ENCODE assay signal across 11 cellular contexts in the genomic region with DNA sequence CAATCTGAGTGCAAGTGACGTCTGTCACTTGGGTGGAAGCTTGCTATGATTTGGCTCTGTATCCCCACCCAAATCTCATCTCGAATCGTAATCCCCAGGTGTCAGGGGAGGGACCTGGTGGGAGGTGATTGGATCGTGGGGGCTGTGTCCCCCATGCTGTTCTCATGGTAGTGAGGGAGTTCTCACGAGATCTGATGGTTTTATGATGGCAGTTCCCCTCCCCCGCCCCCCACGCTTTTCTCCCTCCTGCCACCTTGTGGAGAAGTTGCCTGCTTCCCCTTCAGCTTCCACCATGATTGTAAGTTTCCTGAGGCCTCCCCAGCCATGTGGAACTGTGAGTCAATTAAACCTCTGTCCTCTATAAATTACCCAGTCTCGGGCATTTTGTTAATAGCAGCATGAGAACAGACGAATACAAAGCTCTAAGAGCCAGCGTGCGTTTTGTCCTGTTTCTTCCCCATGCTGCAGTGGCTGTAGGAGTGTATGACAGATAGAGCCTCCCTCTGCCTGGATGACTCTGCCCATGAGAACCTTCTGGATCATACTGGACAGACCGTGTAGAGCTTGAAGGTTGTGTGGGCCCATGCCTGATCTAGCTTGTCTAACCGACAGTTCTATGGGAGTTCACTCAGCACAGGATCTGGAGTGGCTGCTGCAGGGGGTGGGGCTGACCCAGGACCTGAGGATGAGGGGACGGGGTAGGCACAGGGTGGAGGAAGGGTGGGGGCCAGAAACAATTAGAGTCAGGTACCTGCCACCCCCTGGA.
DNase-seq lines count a peak whose midpoint lies in the region; ATAC-seq and TF ChIP-seq lines count a peak whose summit lies in the region.
"Had no signal": no experiment of that assay in that cellular context is flagged by ENCODE, and none has a peak within 500 bp of the region (broad histone marks: within the 10 kb centered on the region; RNA-seq: fewer than 3 reads in every experiment).

No MANE protein-coding gene starts in this region.

- in situ Hi-C loops in mammary epithelial cell (cut with MboI; ENCODE audit: low sequenced_read_pairs in 2 of 2): no loop called here

- H3K27ac Mint-ChIP-seq in MCF 10A (ENCODE audit: low read depth, unreplicated experiment): peak overlapping the region; percentile 5

- ATAC-seq in foreskin keratinocyte (no peak), Right ventricle myocardium inferior (no peak), HG03045 (IDR thresholded peaks at IDR 0.05; ENCODE audit: unreplicated experiment) (no peak)

- no peak overlapping the region for H3K4me3 ChIP-seq in mammary epithelial cell (replicated peaks in 1 of 3; ENCODE audit: insufficient read depth in 1 of 3, low read depth in 2 of 3, low read length in 3 of 3)
- no peak overlapping the region for H3K4me3 ChIP-seq in PC-9
- no peak overlapping the region for H3K4me3 ChIP-seq in subcutaneous abdominal adipose tissue (ENCODE audit: low read depth in 1 of 5, low read length in 5 of 5)
- H3K4me3 ChIP-seq: BLaER1 had no signal

- H3K27me3 Mint-ChIP-seq in MCF 10A (ENCODE audit: insufficient read depth, unreplicated experiment): no peaks in the 10 kb centered on the region

- no peak for TF ChIP-seq CTCF in MCF 10A (IDR thresholded peaks at IDR 0.05; ENCODE audit: unreplicated experiment)
- TF ChIP-seq CTCF in mammary epithelial cell (conservative IDR thresholded peaks at IDR 0.05 in 1 of 2, IDR thresholded peaks at IDR 0.05 in 1 of 2; ENCODE audit: extremely low read depth in 1 of 2, insufficient read depth in 1 of 2, low read depth in 1 of 2, low read length in 2 of 2): no peak
- peak; percentile 22; the same call in 1 of the 2 replicates for TF ChIP-seq CTCF in PC-9 (conservative IDR thresholded peaks at IDR 0.05)
- peak; percentile 42 for TF ChIP-seq CTCF in foreskin keratinocyte (conservative IDR thresholded peaks at IDR 0.05)

- DNase-seq in MCF 10A (ENCODE audit: unreplicated experiment): no peak
- no peak for DNase-seq in mammary epithelial cell
- DNase-seq in PC-9: no peak
- no peak for DNase-seq in foreskin keratinocyte
- no peak for DNase-seq in Right ventricle myocardium inferior (ENCODE audit: missing footprints)
- no peak for DNase-seq in HK-2 (ENCODE audit: unreplicated experiment)
- DNase-seq: NCI-H1694, RPMI8226 had no signal

- CTCF ChIA-PET in MCF 10A (lab: Yijun Ruan, JAX) (interaction anchor here (0.6 to 1.4 kb wide), 9 partner anchors 10 to 209 kb away, joined by 3 to 9 read pairs (median 4); no protein-coding TSS in a partner anchor), mammary epithelial cell (lab: Charles Lee; ENCODE audit: low non-redundant PET) (no interaction called here), PC-9 (lab: Charles Lee) (interaction anchor here (0.6 kb wide), 1 partner anchor 29 kb away, joined by 4 read pairs; no protein-coding TSS in a partner anchor)

- H4K20me1 ChIP-seq in mammary epithelial cell (ENCODE audit: insufficient read depth, low read length): no peaks in the 10 kb centered on the region
- no peaks in the 10 kb centered on the region for H4K20me1 ChIP-seq in PC-9 (ENCODE audit: insufficient read depth)
- H4K20me1 ChIP-seq: BLaER1 had no signal

- no peaks in the 10 kb centered on the region for H3K9me3 ChIP-seq in mammary epithelial cell (replicated peaks; ENCODE audit: insufficient read depth, low read length)
- H3K9me3 ChIP-seq in PC-9 (ENCODE audit: insufficient read depth, low read depth): no peaks in the 10 kb centered on the region
- no peaks in the 10 kb centered on the region for H3K9me3 ChIP-seq in subcutaneous abdominal adipose tissue (ENCODE audit: control insufficient read depth in 5 of 5, low read length in 5 of 5)
- H3K9me3 ChIP-seq: BLaER1 had no signal

- H3K36me3 Mint-ChIP-seq in MCF 10A (ENCODE audit: insufficient read depth, unreplicated experiment): no peaks in the 10 kb centered on the region

- dilution Hi-C loops in mammary epithelial cell (cut with HindIII; ENCODE audit: low sequenced_read_pairs): loop anchor here (5.0 kb wide), 1 partner anchor 48 kb away; no protein-coding TSS in a partner anchor

- H3K4me2 ChIP-seq in mammary epithelial cell (ENCODE audit: insufficient read depth, low read depth, low read length) (no peak overlapping the region), PC-9 (no peak overlapping the region)
- H3K4me2 ChIP-seq: BLaER1 had no signal

- H3K79me2 ChIP-seq in mammary epithelial cell (ENCODE audit: insufficient read depth, low read length) (no peaks in the 10 kb centered on the region), PC-9 (ENCODE audit: low read depth) (no peaks in the 10 kb centered on the region)

- H3K27me3 ChIP-seq in mammary epithelial cell (ENCODE audit: insufficient read depth, low read length): no peaks in the 10 kb centered on the region
- H3K27me3 ChIP-seq in PC-9 (ENCODE audit: insufficient read depth, low read depth): no peaks in the 10 kb centered on the region
- H3K27me3 ChIP-seq in foreskin keratinocyte: no peaks in the 10 kb centered on the region
- H3K27me3 ChIP-seq in subcutaneous abdominal adipose tissue (ENCODE audit: control insufficient read depth in 5 of 5, insufficient read depth in 4 of 5, low read length in 5 of 5): no peaks in the 10 kb centered on the region
- H3K27me3 ChIP-seq: BLaER1 had no signal

- intact Hi-C loops in MCF 10A (cut with micrococcal nuclease): no loop called here
- intact Hi-C loops in mammary epithelial cell (cut with micrococcal nuclease): no loop called here
- intact Hi-C loops in PC-9 (cut with micrococcal nuclease; ENCODE audit: unreplicated experiment): no loop called here
- intact Hi-C loops in Right ventricle myocardium inferior (cut with DNase I): no loop called here

- H3K36me3 ChIP-seq in mammary epithelial cell (ENCODE audit: insufficient read depth, low read length) (no peaks in the 10 kb centered on the region), PC-9 (ENCODE audit: low read depth) (no peaks in the 10 kb centered on the region), subcutaneous abdominal adipose tissue (ENCODE audit: control insufficient read depth in 5 of 5, insufficient read depth in 5 of 5, low read length in 5 of 5) (no peaks in the 10 kb centered on the region)
- H3K36me3 ChIP-seq: BLaER1 had no signal

- peaks cover 16% of the 10 kb centered on the region for H3K4me1 Mint-ChIP-seq in MCF 10A (ENCODE audit: insufficient read depth, unreplicated experiment)

- no peaks in the 10 kb centered on the region for H3K9me2 ChIP-seq in PC-9 (ENCODE audit: insufficient read depth)

- WGBS in mammary epithelial cell (ENCODE audit: low coverage, missing lambda C conversion rate): 93% methylated on average over 9 of the region's 14 CpGs

- H3K27ac ChIP-seq in mammary epithelial cell (ENCODE audit: insufficient read depth, low read depth, low read length): no peak overlapping the region
- peak overlapping the region; percentile 76 for H3K27ac ChIP-seq in PC-9
- H3K27ac ChIP-seq in foreskin keratinocyte: no peak overlapping the region
- peak overlapping the region; percentile 15 for H3K27ac ChIP-seq in subcutaneous abdominal adipose tissue (ENCODE audit: low read depth, low read length)
- H3K27ac ChIP-seq: BLaER1 had no signal

- peaks cover 4% of the 10 kb centered on the region; the same call in 1 of the 2 replicates for H3F3A ChIP-seq in PC-9 (ENCODE audit: insufficient read depth, low read depth)

- H3K9me3 Mint-ChIP-seq in MCF 10A (ENCODE audit: unreplicated experiment): no peaks in the 10 kb centered on the region

- POLR2A ChIA-PET in MCF 10A (lab: Yijun Ruan, JAX) (interaction anchor here (0.6 to 4.4 kb wide), 6 partner anchors 10 to 104 kb away, joined by 3 to 36 read pairs (median 3); no protein-coding TSS in a partner anchor), PC-9 (lab: Charles Lee; ENCODE audit: unreplicated experiment) (no interaction called here)

- H3K4me1 ChIP-seq in mammary epithelial cell (ENCODE audit: insufficient read depth, low read length): peaks cover 23% of the 10 kb centered on the region
- peaks cover 41% of the 10 kb centered on the region for H3K4me1 ChIP-seq in PC-9 (replicated peaks; ENCODE audit: insufficient read depth)
- H3K4me1 ChIP-seq in foreskin keratinocyte: peaks cover 11% of the 10 kb centered on the region
- peaks cover 4 to 25% (median 24%) of the 10 kb centered on the region in 5 donors for H3K4me1 ChIP-seq in subcutaneous abdominal adipose tissue (ENCODE audit: control insufficient read depth in 5 of 5, insufficient read depth in 5 of 5, low read length in 5 of 5)

- H3K4me3 Mint-ChIP-seq in MCF 10A (ENCODE audit: unreplicated experiment): no peak overlapping the region

- H2AFZ ChIP-seq in mammary epithelial cell (ENCODE audit: low read depth, low read length): no peak overlapping the region
- no peak overlapping the region for H2AFZ ChIP-seq in PC-9

- H3K9ac ChIP-seq in mammary epithelial cell (ENCODE audit: insufficient read depth, low read length) (no peak overlapping the region), subcutaneous abdominal adipose tissue (ENCODE audit: low read length in 5 of 5) (no peak overlapping the region)
- H3K9ac ChIP-seq: BLaER1 had no signal

- BruUV-seq in MCF 10A (replicated peaks; lab: Mats Ljungman, UMichigan): no TSS peak
- no TSS peak for BruUV-seq in mammary epithelial cell (replicated peaks; lab: Mats Ljungman, UMichigan)
- no TSS peak for BruUV-seq in PC-9 (replicated peaks; lab: Mats Ljungman, UMichigan)

Comparison
In these comparisons a context has a peak if more than half of its experiments do, and no peak if none do; other contexts are left out.
1. CTCF ChIP-seq: peak in PC-9 (single experiment) and foreskin keratinocyte (single experiment); none in MCF 10A (single experiment) and mammary epithelial cell (0 of 2).
2. H3K27ac ChIP-seq: peak in PC-9 (single experiment) and subcutaneous abdominal adipose tissue (single experiment); none in mammary epithelial cell (single experiment) and foreskin keratinocyte (single experiment).